In genomic region chr19:49141352-49141751, GRCh38 we compare ENCODE assay signal across 1 cellular context.
TF ChIP-seq lines count a peak whose summit lies in the region.

No MANE protein-coding gene starts in this region.

TF ChIP-seq in K562, 482 proteins besides CTCF, POLR2A, EP300 and RAD21:
- 0 out of 2 replicates have a peak, but pooled peaks have one; percentile 34 for TF ChIP-seq SUPT5H (IDR thresholded peaks at IDR 0.05)
- TF ChIP-seq ARHGAP35 (IDR thresholded peaks at IDR 0.05; ENCODE audit: partially characterized antibody) = peak; percentile 16
- TF ChIP-seq ZNF436 (CRISPR knock-in tag; IDR thresholded peaks at IDR 0.05) = no peak
- TF ChIP-seq RBM14 (IDR thresholded peaks at IDR 0.05; ENCODE audit: borderline replicate concordance, insufficient read depth, low read depth, low read length) = no peak
- peak; percentile 34 for TF ChIP-seq POLR2B (IDR thresholded peaks at IDR 0.05; ENCODE audit: low read depth, partially characterized antibody)
- TF ChIP-seq ZBED1 (IDR thresholded peaks at IDR 0.05) = no peak
- TF ChIP-seq IRF9 (tag; IDR thresholded peaks at IDR 0.05) = no peak
- TF ChIP-seq FOXP4 (CRISPR knock-in tag; IDR thresholded peaks at IDR 0.05; ENCODE audit: borderline replicate concordance) = no peak
- TF ChIP-seq LARP7 (IDR thresholded peaks at IDR 0.05) = peak; percentile 87
- no peak for TF ChIP-seq ZBTB40 (IDR thresholded peaks at IDR 0.05)
- TF ChIP-seq ZBTB40 (CRISPR knock-in tag; IDR thresholded peaks at IDR 0.05) = no peak
- TF ChIP-seq NRF1 (conservative IDR thresholded peaks at IDR 0.05 in 1 of 2, IDR thresholded peaks at IDR 0.05 in 1 of 2) = no peak
- no peak for TF ChIP-seq TRIM24 (IDR thresholded peaks at IDR 0.05)
- TF ChIP-seq PHTF2 (CRISPR knock-in tag; IDR thresholded peaks at IDR 0.05) = no peak
- no peak for TF ChIP-seq HEY1 (CRISPR knock-in tag; IDR thresholded peaks at IDR 0.05; ENCODE audit: borderline replicate concordance)
- TF ChIP-seq RUNX1 (IDR thresholded peaks at IDR 0.05; ENCODE audit: low read depth) = no peak
- TF ChIP-seq MAFG (tag; conservative IDR thresholded peaks at IDR 0.05) = no peak
TF ChIP-seq in K562: peak in this region for 4.
